Comparison of ENCODE assay signal across 17 cellular contexts in the genomic region with DNA sequence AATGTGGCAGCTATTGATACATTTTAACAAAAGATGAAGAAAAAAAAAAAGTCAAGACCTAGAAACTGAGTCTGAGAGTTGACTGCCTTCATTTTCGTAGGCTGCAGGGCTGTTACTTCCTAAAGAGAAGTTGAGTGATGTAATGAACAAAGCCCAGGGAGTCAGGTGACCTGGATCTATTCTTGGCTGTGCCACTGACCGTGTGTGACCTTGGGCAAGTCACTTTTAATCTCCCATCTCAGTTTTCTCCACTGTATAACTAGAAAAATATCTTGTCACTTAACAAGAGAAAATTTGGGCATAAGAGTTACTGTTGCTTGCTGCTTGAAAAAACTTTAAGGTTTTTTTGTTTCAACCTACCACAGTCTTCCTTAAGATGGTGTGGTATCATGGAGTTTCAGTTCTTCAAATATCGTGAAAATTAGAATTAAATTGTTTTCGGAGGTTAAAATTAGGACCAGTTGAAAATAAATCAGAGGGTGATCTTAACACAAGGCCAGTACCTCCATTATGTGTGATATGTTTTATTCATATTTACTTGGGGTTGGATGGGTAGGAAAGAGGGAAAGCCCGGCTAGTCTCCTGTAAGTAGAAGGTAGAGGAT. TPM values are rescaled to one million over a fixed set of nuclear protein-coding genes. Genes with fewer than 3 reads are reported as not detected.
DNase-seq lines count a peak whose midpoint lies in the region; ATAC-seq, FAIRE-seq and TF ChIP-seq lines count a peak whose summit lies in the region.
"Had no signal": no experiment of that assay in that cellular context is flagged by ENCODE, and none has a peak within 500 bp of the region (broad histone marks: within the 10 kb centered on the region; RNA-seq: fewer than 3 reads in every experiment).

No MANE protein-coding gene starts in this region.

- DNase-seq in GM18507 (ENCODE audit: extremely low spot score, insufficient read length, low read depth) (no peak), MV-4-11 (lab: John Stamatoyannopoulos, UW) (peak; percentile 70), lung (ENCODE audit: low spot score) (no peak), NCI-H1105 (lab: John Stamatoyannopoulos, UW) (no peak), esophagus squamous epithelium (lab: John Stamatoyannopoulos, UW) (no peak)
- DNase-seq: activated naive CD4-positive, alpha-beta T cell treated with anti-CD3 and anti-CD28 coated beads for 36 hours; effector memory CD8-positive, alpha-beta T cell; kidney; NCI-H1048; T-helper 9 cell had no signal

- H3K4me3 ChIP-seq in lung: no peak overlapping the region
- H3K4me3 ChIP-seq in esophagus squamous epithelium: no peak overlapping the region
- H3K4me3 ChIP-seq: breast epithelium had no signal

- FAIRE-seq in GM18507 (lab: Jason Lieb, UNC): peak; percentile 78
- FAIRE-seq: frontal cortex, kidney, RCC 7860 had no signal

- ATAC-seq in HG02588 (IDR thresholded peaks at IDR 0.05; ENCODE audit: unreplicated experiment) (peak; percentile 48), lung (ENCODE audit: insufficient read depth, low FRiP score) (peak; percentile 47), GM21717 (IDR thresholded peaks at IDR 0.05; ENCODE audit: unreplicated experiment) (no peak), GM19452 (IDR thresholded peaks at IDR 0.05; ENCODE audit: unreplicated experiment) (no peak)
- ATAC-seq: effector memory CD8-positive, alpha-beta T cell had no signal

- no peak for TF ChIP-seq CTCF in lung (IDR thresholded peaks at IDR 0.05; ENCODE audit: control extremely low read depth, extremely low read depth)
- no peak for TF ChIP-seq CTCF in esophagus squamous epithelium (IDR thresholded peaks at IDR 0.05)

- H3K36me3 ChIP-seq in lung (ENCODE audit: control insufficient read depth in 2 of 2, insufficient read depth in 2 of 2, low read length in 2 of 2) (no peaks in the 10 kb centered on the region), esophagus squamous epithelium (no peaks in the 10 kb centered on the region)
- H3K36me3 ChIP-seq: breast epithelium had no signal

- H3K27ac ChIP-seq in lung (ENCODE audit: low read depth in 1 of 2, low read length in 1 of 2): no peak overlapping the region
- no peak overlapping the region for H3K27ac ChIP-seq in esophagus squamous epithelium
- H3K27ac ChIP-seq: breast epithelium, C4-2B had no signal

- intact Hi-C loops in esophagus squamous epithelium (cut with DNase I): no loop called here

- no peaks in the 10 kb centered on the region for H3K27me3 ChIP-seq in lung (ENCODE audit: control insufficient read depth, insufficient read depth)
- H3K27me3 ChIP-seq in esophagus squamous epithelium: peaks cover 0 to 46% (median 0%) of the 10 kb centered on the region in 4 donors

- WGBS in lung, 2 donors: 60 to 61% methylated on average over 5 of the region's 5 CpGs
- 68 to 76% methylated on average over 5 of the region's 5 CpGs for WGBS in esophagus squamous epithelium, 2 donors

- H3K9me3 ChIP-seq in lung (ENCODE audit: control insufficient read depth in 2 of 2, insufficient read depth in 1 of 2, low read length in 1 of 2) (no peaks in the 10 kb centered on the region), esophagus squamous epithelium (no peaks in the 10 kb centered on the region)
- H3K9me3 ChIP-seq: breast epithelium had no signal

- no peaks in the 10 kb centered on the region for H3K4me1 ChIP-seq in lung (ENCODE audit: control insufficient read depth in 2 of 2, insufficient read depth in 2 of 2, low read length in 2 of 2)
- no peaks in the 10 kb centered on the region for H3K4me1 ChIP-seq in esophagus squamous epithelium
- H3K4me1 ChIP-seq: breast epithelium had no signal

- no peak for TF ChIP-seq POLR2A in esophagus squamous epithelium (IDR thresholded peaks at IDR 0.05)

RNA-seq across cellular contexts. Expression of gene FMN1, which starts 5.8 kb away (rescaled TPM):
- total RNA-seq in lung: 10 to 100 TPM; 23.7 to 45.2 TPM
- 1 to 10 TPM; 4.6 to 7.7 TPM for polyA plus RNA-seq in lung
- 10 to 100 TPM in 1 of 4 donors, 1 to 10 TPM in 3; 4.3 to 10.1 (median 8.8) TPM for total RNA-seq in esophagus squamous epithelium

Comparison
In these comparisons a context has a peak if more than half of its experiments do, and no peak if none do; other contexts are left out.
1. ATAC-seq: peak in HG02588 (single experiment) and lung (single experiment); none in GM21717 (single experiment) and GM19452 (single experiment).